Comparison of ENCODE assay signal across 10 cellular contexts in the genomic region with DNA sequence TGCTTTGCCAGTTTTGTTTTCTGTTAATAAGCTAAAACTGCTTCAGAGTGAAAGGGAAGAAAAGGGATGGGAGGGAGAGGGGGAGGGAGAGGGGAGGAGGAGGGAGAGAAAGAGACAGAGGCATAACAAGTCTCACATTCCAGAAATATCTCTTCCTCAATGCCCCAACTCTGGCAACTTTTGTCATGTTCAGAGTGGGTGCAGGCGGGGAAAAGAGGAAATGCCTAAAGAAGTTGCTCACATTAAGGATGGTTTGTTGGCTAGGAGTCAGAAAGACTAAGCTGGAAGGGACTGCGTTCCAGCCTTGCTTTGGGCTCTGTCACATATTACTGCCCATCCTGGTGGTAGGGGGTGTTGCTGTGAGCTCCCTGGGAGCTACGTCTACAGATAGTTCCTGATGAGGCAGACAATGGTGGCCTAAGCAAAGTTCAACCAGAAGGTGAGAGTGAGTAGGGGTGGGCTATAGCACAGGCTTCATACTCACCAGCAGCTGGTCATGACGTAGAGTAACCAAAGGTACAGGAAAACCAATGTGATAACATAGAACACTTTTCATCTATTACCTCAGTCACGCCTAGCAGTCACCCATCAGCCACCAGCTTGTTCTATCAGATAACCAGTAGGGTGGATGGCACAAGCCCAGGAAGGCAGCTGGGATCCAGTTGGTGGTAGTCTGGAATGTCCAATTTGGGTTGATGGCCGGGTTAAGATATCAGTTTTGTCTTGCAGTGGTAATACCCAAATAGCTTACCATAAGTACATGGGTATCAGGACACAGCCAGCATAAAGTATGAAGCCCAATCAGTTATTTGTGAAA. TPM values are rescaled to one million over a fixed set of nuclear protein-coding genes. Genes with fewer than 3 reads are reported as not detected.
A peak's percentile ranks its signal among the peaks of the same experiment; 100 is the strongest.
DNase-seq lines count a peak whose midpoint lies in the region; ATAC-seq and TF ChIP-seq lines count a peak whose summit lies in the region.
"Had no signal": no experiment of that assay in that cellular context is flagged by ENCODE, and none has a peak within 500 bp of the region (broad histone marks: within the 10 kb centered on the region; RNA-seq: fewer than 3 reads in every experiment).

No MANE protein-coding gene starts in this region.

- H3K9me3 ChIP-seq in tibial artery = no peaks in the 10 kb centered on the region
- H3K9me3 ChIP-seq in colonic mucosa = no peaks in the 10 kb centered on the region

- no peak overlapping the region for H3K4me3 Mint-ChIP-seq in glutamatergic neuron (ENCODE audit: unreplicated experiment)

- DNase-seq in Right ventricle myocardium superior (peak; percentile 34), Right ventricle myocardium inferior (ENCODE audit: missing footprints) (no peak), glutamatergic neuron (no peak), tibial artery (no peak), colonic mucosa (no peak), NCI-H1105 treated with DMSO at 0.1 percent for 48 hours (lab: John Stamatoyannopoulos, UW) (no peak)
- DNase-seq in activated CD8-positive, alpha-beta memory T cell treated with anti-CD3 and anti-CD28 coated beads for 24 hours = no peak
- DNase-seq: activated CD4-positive, alpha-beta T cell treated with anti-CD3 and anti-CD28 coated beads for 1 hour; stimulated activated naive CD4-positive, alpha-beta T cell treated with Interleukin-2 at 50 U/mL for 16 hours had no signal

- H3K36me3 ChIP-seq in tibial artery (no peaks in the 10 kb centered on the region), colonic mucosa (no peaks in the 10 kb centered on the region)

- H3K4me1 Mint-ChIP-seq in glutamatergic neuron (ENCODE audit: low read depth, unreplicated experiment) = peaks cover 34% of the 10 kb centered on the region

- H3K27ac ChIP-seq in tibial artery = peak overlapping the region; percentile 52 to 91
- no peak overlapping the region for H3K27ac ChIP-seq in colonic mucosa

- H3K9ac ChIP-seq in colonic mucosa (ENCODE audit: low read depth in 2 of 2, low read length in 2 of 2) = no peak overlapping the region

- peak overlapping the region; percentile 63 for H3K27ac Mint-ChIP-seq in glutamatergic neuron (ENCODE audit: unreplicated experiment)

- H3K4me1 ChIP-seq in tibial artery (peaks cover 0 to 64% (median 45%) of the 10 kb centered on the region in 4 donors), colonic mucosa (peaks cover 3% of the 10 kb centered on the region)

- H3K9me3 Mint-ChIP-seq in glutamatergic neuron (ENCODE audit: unreplicated experiment) = peaks cover 4% of the 10 kb centered on the region

- H3K36me3 Mint-ChIP-seq in glutamatergic neuron (ENCODE audit: unreplicated experiment) = peaks cover 4% of the 10 kb centered on the region

- TF ChIP-seq CTCF in WI38 (IDR thresholded peaks at IDR 0.05; ENCODE audit: low read depth, low read length) (no peak), glutamatergic neuron (IDR thresholded peaks at IDR 0.05; ENCODE audit: partially characterized antibody, unreplicated experiment) (no peak), tibial artery (IDR thresholded peaks at IDR 0.05) (no peak), colonic mucosa (IDR thresholded peaks at IDR 0.05) (no peak)

- no peaks in the 10 kb centered on the region for H3K27me3 ChIP-seq in tibial artery
- no peaks in the 10 kb centered on the region for H3K27me3 ChIP-seq in colonic mucosa

- H3K4me3 ChIP-seq in WI38 (ENCODE audit: low read depth, low read length) (peak overlapping the region; percentile 50), tibial artery (peak overlapping the region; percentile 89 to 100), colonic mucosa (no peak overlapping the region)

- intact Hi-C loops in Right ventricle myocardium superior (cut with DNase I) (no loop called here), Right ventricle myocardium inferior (cut with DNase I) (loop anchor here (5.0 kb wide), 1 partner anchor 34 kb away; no protein-coding TSS in a partner anchor), tibial artery (cut with DNase I; ENCODE audit: low total_unique reads) (no loop called here), colonic mucosa (cut with DNase I) (no loop called here)

- peaks cover 1% of the 10 kb centered on the region for H3K27me3 Mint-ChIP-seq in glutamatergic neuron (ENCODE audit: unreplicated experiment)

- no peak for ATAC-seq in Right ventricle myocardium superior (ENCODE audit: poor library complexity)
- no peak for ATAC-seq in Right ventricle myocardium inferior

RNA-seq across cellular contexts. Expression of a gene that starts 2.1 kb away (rescaled TPM):
- 26.0 TPM for total RNA-seq in Right ventricle myocardium superior
- total RNA-seq in Right ventricle myocardium inferior = 27.4 TPM
- total RNA-seq in glutamatergic neuron (ENCODE audit: unreplicated experiment) = 81.3 TPM
- total RNA-seq in colonic mucosa = 1 to 10 TPM; 7.0 to 8.3 TPM

RNA-seq across cellular contexts. Expression of a gene that starts 28.0 kb away (rescaled TPM):
- total RNA-seq in Right ventricle myocardium superior (70.3 TPM), Right ventricle myocardium inferior (80.6 TPM), glutamatergic neuron (ENCODE audit: unreplicated experiment) (63.3 TPM), colonic mucosa (10 to 100 TPM; 82.9 to 94.3 TPM)
